In genomic region chr20:61352381-61353260, GRCh38 we compare ENCODE assay signal across 1 cellular context.
TF ChIP-seq lines count a peak whose summit lies in the region.

No MANE protein-coding gene starts in this region.

TF ChIP-seq in SK-N-SH treated with all-trans-retinoic acid at 6 μM for 48 hours, 23 proteins besides CTCF, POLR2A, EP300 and RAD21:
- TF ChIP-seq CSDC2 (CRISPR knock-in tag; IDR thresholded peaks at IDR 0.05) (no peak), ARNTL (CRISPR knock-in tag; IDR thresholded peaks at IDR 0.05; ENCODE audit: borderline replicate concordance, low read depth) (no peak), ZFP30 (CRISPR knock-in tag; IDR thresholded peaks at IDR 0.05) (no peak), TSHZ2 (CRISPR knock-in tag; IDR thresholded peaks at IDR 0.05) (no peak), POU6F1 (CRISPR knock-in tag; IDR thresholded peaks at IDR 0.05; ENCODE audit: borderline replicate concordance, low read depth) (no peak), GLIS3 (CRISPR knock-in tag; IDR thresholded peaks at IDR 0.05) (no peak), ISL1 (CRISPR knock-in tag; IDR thresholded peaks at IDR 0.05) (no peak), CSRNP3 (CRISPR knock-in tag; IDR thresholded peaks at IDR 0.05) (no peak), BACH2 (CRISPR knock-in tag; IDR thresholded peaks at IDR 0.05; ENCODE audit: borderline replicate concordance) (no peak), RARB (CRISPR knock-in tag; IDR thresholded peaks at IDR 0.05) (no peak), SNAI2 (CRISPR knock-in tag; IDR thresholded peaks at IDR 0.05) (no peak), TOX (CRISPR knock-in tag; IDR thresholded peaks at IDR 0.05; ENCODE audit: borderline replicate concordance) (no peak), ZNF565 (CRISPR knock-in tag; conservative IDR thresholded peaks at IDR 0.05; ENCODE audit: low read depth) (no peak), ZNF70 (CRISPR knock-in tag; IDR thresholded peaks at IDR 0.05) (no peak), TCF4 (CRISPR knock-in tag; IDR thresholded peaks at IDR 0.05; ENCODE audit: borderline replicate concordance) (no peak), ESRRG (CRISPR knock-in tag; IDR thresholded peaks at IDR 0.05) (no peak), PATZ1 (CRISPR knock-in tag; IDR thresholded peaks at IDR 0.05; ENCODE audit: borderline replicate concordance) (no peak), ZC3H10 (CRISPR knock-in tag; IDR thresholded peaks at IDR 0.05) (no peak), CREB5 (CRISPR knock-in tag; IDR thresholded peaks at IDR 0.05; ENCODE audit: low read depth) (no peak), PPARA (CRISPR knock-in tag; IDR thresholded peaks at IDR 0.05; ENCODE audit: borderline replicate concordance) (no peak)
TF ChIP-seq in SK-N-SH treated with all-trans-retinoic acid at 6 μM for 48 hours: peak in this region for 0.
